ENCODE assay signal across 32 cellular contexts in genomic region chr2:8393506-8393905, GRCh38.
"Had no signal": no experiment of that assay in that cellular context is flagged by ENCODE, and none has a peak within 500 bp of the region (broad histone marks: within the 10 kb centered on the region; RNA-seq: fewer than 3 reads in every experiment).

No MANE protein-coding gene starts in this region.

- H3K27me3 Mint-ChIP-seq: activated CD4-positive, alpha-beta memory T cell treated with anti-CD3 and anti-CD28 coated beads for 36 hours; activated CD8-positive, alpha-beta memory T cell treated with anti-CD3 and anti-CD28 coated beads, Interleukin-2, amount 10 ng/mL, durations not matched to agents 7 days and 5 days; activated T-helper 17 cell treated with anti-CD3 and anti-CD28 coated beads, Interleukin-2, amount 50 U/mL, for 72 hours; T-helper 17 cell had no signal

- ATAC-seq: activated CD8-positive, alpha-beta memory T cell treated with anti-CD3 and anti-CD28 coated beads, Interleukin-2, amount 10 ng/mL, durations not matched to agents 7 days and 5 days; activated CD8-positive, alpha-beta T cell treated with anti-CD3 and anti-CD28 coated beads for 36 hours; activated naive CD4-positive, alpha-beta T cell treated with anti-CD3 and anti-CD28 coated beads, Interleukin-2, amount 50 U/mL, for 72 hours; activated T-cell treated with anti-CD3 and anti-CD28 coated beads, Interleukin-2, amount 50 U/mL, for 4 hours; activated T-cell treated with anti-CD3 and anti-CD28 coated beads, Interleukin-2, amount 50 U/mL, for 72 hours; activated T-helper 17 cell treated with anti-CD3 and anti-CD28 coated beads, Interleukin-2, amount 50 U/mL, for 72 hours; body of pancreas; T-helper 17 cell had no signal

- H3K4me1 ChIP-seq: body of pancreas, breast epithelium had no signal

- H3K4me3 Mint-ChIP-seq: activated B cell treated with CpG ODN at 0.5 μM for 24 hours; activated CD4-positive, alpha-beta memory T cell treated with anti-CD3 and anti-CD28 coated beads for 36 hours; activated CD4-positive, alpha-beta T cell treated with anti-CD3 and anti-CD28 coated beads, Interleukin-2, amount 10 ng/mL, durations not matched to agents 24 days and 14 days; activated CD8-positive, alpha-beta memory T cell treated with anti-CD3 and anti-CD28 coated beads, Interleukin-2, amount 10 ng/mL, durations not matched to agents 7 days and 5 days; activated CD8-positive, alpha-beta T cell treated with anti-CD3 and anti-CD28 coated beads for 36 hours; activated naive CD4-positive, alpha-beta T cell treated with anti-CD3 and anti-CD28 coated beads for 36 hours; activated naive CD8-positive, alpha-beta T cell treated with anti-CD3 and anti-CD28 coated beads for 36 hours; activated T-cell treated with anti-CD3 and anti-CD28 coated beads, Interleukin-2, amount 50 U/mL, for 4 hours; activated T-cell treated with anti-CD3 and anti-CD28 coated beads, Interleukin-2, amount 50 U/mL, for 72 hours; activated T-helper 1 cell treated with anti-CD3 and anti-CD28 coated beads, Interleukin-12 subunit alpha, Interleukin-12 subunit beta, Interleukin-2, Interleukin-4 antibody, amounts not matched to agents 30 ng/mL and 10 ng/mL and 1 ng/mL, durations not matched to agents 14 hours and 24 hours and 36 hours; activated T-helper 17 cell treated with anti-CD3 and anti-CD28 coated beads, Interleukin-2, amount 50 U/mL, for 72 hours; T-helper 17 cell had no signal

- H3K4me3 ChIP-seq: adrenal gland, body of pancreas, breast epithelium had no signal

- H3K4me1 Mint-ChIP-seq: activated B cell treated with CpG ODN at 0.5 μM for 24 hours had no signal

- H3K27ac ChIP-seq: adrenal gland, body of pancreas, brain microvascular endothelial cell, breast epithelium, VCaP had no signal

- H3K27me3 ChIP-seq: adrenal gland, body of pancreas, brain microvascular endothelial cell, breast epithelium had no signal

- H3K9me3 Mint-ChIP-seq: activated B cell treated with CpG ODN at 0.5 μM for 24 hours; activated CD4-positive, alpha-beta memory T cell treated with anti-CD3 and anti-CD28 coated beads for 36 hours; activated CD8-positive, alpha-beta T cell treated with anti-CD3 and anti-CD28 coated beads for 36 hours; activated naive CD4-positive, alpha-beta T cell treated with anti-CD3 and anti-CD28 coated beads for 36 hours; activated naive CD8-positive, alpha-beta T cell treated with anti-CD3 and anti-CD28 coated beads for 36 hours; activated T-cell treated with anti-CD3 and anti-CD28 coated beads, Interleukin-2, amount 50 U/mL, for 4 hours; activated T-helper 1 cell treated with anti-CD3 and anti-CD28 coated beads, Interleukin-12 subunit alpha, Interleukin-12 subunit beta, Interleukin-2, Interleukin-4 antibody, amounts not matched to agents 30 ng/mL and 10 ng/mL and 1 ng/mL, durations not matched to agents 14 hours and 24 hours and 36 hours; activated T-helper 17 cell treated with anti-CD3 and anti-CD28 coated beads, Interleukin-2, amount 50 U/mL, for 72 hours had no signal

- DNase-seq: activated B cell treated with CpG ODN at 0.5 μM for 24 hours; activated CD4-positive, alpha-beta memory T cell treated with anti-CD3 and anti-CD28 coated beads for 36 hours; activated CD4-positive, alpha-beta T cell treated with anti-CD3 and anti-CD28 coated beads for 4 hours; activated CD4-positive, alpha-beta T cell treated with anti-CD3 and anti-CD28 coated beads, Interleukin-2, amount 10 ng/mL, durations not matched to agents 24 days and 14 days; activated CD4-positive, alpha-beta T cell treated with anti-CD3 and anti-CD28 coated beads, Interleukin-2, amount 50 U/mL, for 1 hour; activated CD4-positive, alpha-beta T cell treated with anti-CD3 and anti-CD28 coated beads, Interleukin-2, amount 50 U/mL, for 4 hours; activated CD4-positive, CD25-positive, alpha-beta regulatory T cell treated with anti-CD3 and anti-CD28 coated beads, Interleukin-2, amount 50 U/mL, for 72 hours; activated CD8-positive, alpha-beta memory T cell treated with anti-CD3 and anti-CD28 coated beads, Interleukin-2, amount 10 ng/mL, durations not matched to agents 7 days and 5 days; activated CD8-positive, alpha-beta T cell treated with anti-CD3 and anti-CD28 coated beads for 36 hours; activated effector memory CD4-positive, alpha-beta T cell treated with anti-CD3 and anti-CD28 coated beads, Interleukin-2, amount 50 U/mL, for 16 hours; activated gamma-delta T cell treated with Interleukin-2 at 50 U/mL for 16 hours; activated naive CD4-positive, alpha-beta T cell; activated naive CD4-positive, alpha-beta T cell treated with anti-CD3 and anti-CD28 coated beads for 36 hours; activated naive CD4-positive, alpha-beta T cell treated with anti-CD3 and anti-CD28 coated beads, Interleukin-2, amount 50 U/mL, for 16 hours; activated naive CD8-positive, alpha-beta T cell treated with anti-CD3 and anti-CD28 coated beads for 36 hours; activated T-cell treated with anti-CD3 and anti-CD28 coated beads for 4 hours; activated T-cell treated with anti-CD3 and anti-CD28 coated beads, Interleukin-2, amount 50 U/mL, for 1 hour; activated T-cell treated with anti-CD3 and anti-CD28 coated beads, Interleukin-2, amount 50 U/mL, for 4 hours; activated T-cell treated with anti-CD3 and anti-CD28 coated beads, Interleukin-2, amount 50 U/mL, for 72 hours; adrenal gland; amniotic stem cell; aorta; body of pancreas; brain microvascular endothelial cell; central memory CD4-positive, alpha-beta T cell; T-helper 17 cell; T-helper 9 cell had no signal

- H3K36me3 Mint-ChIP-seq: activated CD4-positive, alpha-beta memory T cell treated with anti-CD3 and anti-CD28 coated beads for 36 hours; activated naive CD8-positive, alpha-beta T cell treated with anti-CD3 and anti-CD28 coated beads for 36 hours had no signal

- H3K9me3 ChIP-seq: adrenal gland, body of pancreas, breast epithelium had no signal

- H3K27ac Mint-ChIP-seq: activated B cell treated with CpG ODN at 0.5 μM for 24 hours; activated CD4-positive, alpha-beta memory T cell treated with anti-CD3 and anti-CD28 coated beads for 36 hours; activated CD4-positive, alpha-beta T cell treated with anti-CD3 and anti-CD28 coated beads, Interleukin-2, amount 10 ng/mL, durations not matched to agents 24 days and 14 days; activated CD8-positive, alpha-beta memory T cell treated with anti-CD3 and anti-CD28 coated beads, Interleukin-2, amount 10 ng/mL, durations not matched to agents 7 days and 5 days; activated CD8-positive, alpha-beta T cell treated with anti-CD3 and anti-CD28 coated beads for 36 hours; activated naive CD4-positive, alpha-beta T cell treated with anti-CD3 and anti-CD28 coated beads for 36 hours; activated naive CD4-positive, alpha-beta T cell treated with anti-CD3 and anti-CD28 coated beads, Interleukin-2, amount 50 U/mL, for 72 hours; activated naive CD8-positive, alpha-beta T cell treated with anti-CD3 and anti-CD28 coated beads for 36 hours; activated T-cell treated with anti-CD3 and anti-CD28 coated beads, Interleukin-2, amount 50 U/mL, for 72 hours; activated T-helper 1 cell treated with anti-CD3 and anti-CD28 coated beads, Interleukin-12 subunit alpha, Interleukin-12 subunit beta, Interleukin-2, Interleukin-4 antibody, amounts not matched to agents 30 ng/mL and 10 ng/mL and 1 ng/mL, durations not matched to agents 14 hours and 24 hours and 36 hours; activated T-helper 17 cell treated with anti-CD3 and anti-CD28 coated beads, Interleukin-2, amount 50 U/mL, for 72 hours had no signal

- H3K36me3 ChIP-seq: adrenal gland, brain microvascular endothelial cell, breast epithelium had no signal
